ENCODE assay signal across 24 cellular contexts in the genomic region with DNA sequence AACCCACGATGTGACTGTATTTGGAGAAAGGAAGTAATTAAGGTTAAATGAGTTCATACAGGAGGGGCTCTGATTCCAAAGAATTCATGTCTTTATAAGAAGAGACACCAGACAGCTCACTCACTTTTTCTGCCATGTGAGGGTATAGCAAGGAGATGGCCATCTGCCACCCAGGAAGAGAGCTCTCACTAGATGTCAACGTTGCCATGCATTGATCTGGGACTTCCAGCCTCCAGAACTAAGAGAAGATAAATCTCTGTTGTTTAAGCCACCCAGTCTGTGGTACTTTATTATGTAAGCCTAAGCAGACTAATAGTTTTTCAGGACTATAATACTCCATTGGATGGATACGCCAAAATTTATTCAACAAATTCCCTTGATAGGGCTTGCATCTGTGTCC.
"Had no signal": no experiment of that assay in that cellular context is flagged by ENCODE, and none has a peak within 500 bp of the region (broad histone marks: within the 10 kb centered on the region; RNA-seq: fewer than 3 reads in every experiment).

No MANE protein-coding gene starts in this region.

- ATAC-seq: K562, T-cell had no signal

- H3K4me3 Mint-ChIP-seq: IgD-negative memory B cell; T-cell; T-helper 1 cell treated with Interleukin-12 subunit alpha and Interleukin-12 subunit beta and Interleukin-4 antibody, amounts not matched to agents 30 μg/mL and 1 μg/mL, for 36 hours had no signal

- H3K36me3 ChIP-seq: SJSA1 had no signal

- H3K27ac ChIP-seq: HL-60, KMS-11, SJSA1, SK-N-MC had no signal

- H3K27me3 ChIP-seq: SJSA1 had no signal

- H3K27ac Mint-ChIP-seq: IgD-negative memory B cell; T-cell; T-helper 1 cell treated with Interleukin-12 subunit alpha and Interleukin-12 subunit beta and Interleukin-4 antibody, amounts not matched to agents 30 μg/mL and 1 μg/mL, for 36 hours had no signal

- H3K9me3 Mint-ChIP-seq: IgD-negative memory B cell; T-cell; T-helper 1 cell treated with Interleukin-12 subunit alpha and Interleukin-12 subunit beta and Interleukin-4 antibody, amounts not matched to agents 30 μg/mL and 1 μg/mL, for 36 hours had no signal

- H3K36me3 Mint-ChIP-seq: IgD-negative memory B cell, T-cell had no signal

- DNase-seq: Kasumi-1, MM.1S, NCI-H1092 treated with DMSO at 0.1 percent for 48 hours, NCI-H1417, NCI-H1436 treated with DMSO at 0.1 percent for 48 hours, NCI-H1694, NCI-H187 treated with DMSO at 0.1 percent for 48 hours, NCI-H2029 treated with DMSO at 0.1 percent for 48 hours, NCI-H226, NCI-H510A, NCI-H526, NCI-H748 treated with DMSO at 0.1 percent for 48 hours, Right ventricle myocardium superior, RPMI8226, SIG-M5, SW 1271, T-cell had no signal

- H3K4me1 ChIP-seq: SJSA1 had no signal

- H3K4me1 Mint-ChIP-seq: IgD-negative memory B cell, T-cell had no signal

- H3K9me3 ChIP-seq: SJSA1 had no signal

- H3K4me3 ChIP-seq: K562, SJSA1, SK-N-MC had no signal
